Comparison of ENCODE assay signal across 20 cellular contexts in the genomic region with DNA sequence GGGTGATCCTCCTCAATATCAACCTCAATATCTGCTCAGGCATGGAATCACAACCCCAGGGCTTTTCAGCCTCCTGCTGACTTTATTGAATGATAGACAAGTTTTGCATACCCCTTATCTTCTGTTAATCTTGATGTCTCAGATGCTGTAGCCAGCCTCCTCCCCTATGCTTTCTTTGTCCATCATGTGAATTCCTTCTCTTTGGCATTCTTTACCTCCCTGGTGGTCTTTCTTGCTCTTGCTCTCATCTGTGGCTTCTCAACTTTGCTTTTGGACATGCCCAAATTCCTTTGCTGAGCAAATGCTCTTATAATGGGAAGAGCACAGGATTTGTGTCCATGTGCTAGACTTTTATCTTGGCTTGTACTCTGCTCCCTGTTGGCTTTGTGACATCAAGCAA.
"Had no signal": no experiment of that assay in that cellular context is flagged by ENCODE, and none has a peak within 500 bp of the region (broad histone marks: within the 10 kb centered on the region; RNA-seq: fewer than 3 reads in every experiment).

No MANE protein-coding gene starts in this region.

- H3K27ac Mint-ChIP-seq: activated naive CD4-positive, alpha-beta T cell treated with anti-CD3 and anti-CD28 coated beads, Interleukin-2, amount 50 U/mL, for 24 hours; dendritic cell treated with granulocyte-macrophage colony-stimulating factor and Interleukin-4, amounts not matched to agents 40 ng/mL and 50 ng/mL, for 4 days; memory B cell; naive thymus-derived CD8-positive, alpha-beta T cell had no signal

- H3K36me3 Mint-ChIP-seq: activated naive CD4-positive, alpha-beta T cell treated with anti-CD3 and anti-CD28 coated beads, Interleukin-2, amount 50 U/mL, for 24 hours; memory B cell; naive thymus-derived CD8-positive, alpha-beta T cell had no signal

- H3K36me3 ChIP-seq: ascending aorta, cardiac muscle cell, neutrophil, pancreas, tibial artery had no signal

- H3K27me3 Mint-ChIP-seq: activated naive CD4-positive, alpha-beta T cell treated with anti-CD3 and anti-CD28 coated beads, Interleukin-2, amount 50 U/mL, for 24 hours; dendritic cell treated with granulocyte-macrophage colony-stimulating factor and Interleukin-4, amounts not matched to agents 40 ng/mL and 50 ng/mL, for 4 days; memory B cell; naive thymus-derived CD8-positive, alpha-beta T cell had no signal

- H3K9me3 ChIP-seq: ascending aorta, neutrophil, pancreas, tibial artery had no signal

- ATAC-seq: activated T-cell treated with anti-CD3 and anti-CD28 coated beads, Interleukin-2, amount 50 U/mL, for 4 hours; left ventricle myocardium superior; naive thymus-derived CD8-positive, alpha-beta T cell; stimulated activated naive CD8-positive, alpha-beta T cell treated with anti-CD3 and anti-CD28 coated beads, Interleukin-15, Interleukin-2, amounts not matched to agents 100 U/mL and 50 U/mL, for 24 hours had no signal

- H3K4me3 ChIP-seq: ascending aorta, cardiac muscle cell, pancreas, tibial artery had no signal

- H3K27ac ChIP-seq: ascending aorta, cardiac muscle cell, neutrophil, pancreas, tibial artery had no signal

- H3K4me1 ChIP-seq: pancreas had no signal

- H3K4me3 Mint-ChIP-seq: activated naive CD4-positive, alpha-beta T cell treated with anti-CD3 and anti-CD28 coated beads, Interleukin-2, amount 50 U/mL, for 24 hours; activated T-cell treated with anti-CD3 and anti-CD28 coated beads, Interleukin-2, amount 50 U/mL, for 4 hours; dendritic cell treated with granulocyte-macrophage colony-stimulating factor and Interleukin-4, amounts not matched to agents 40 ng/mL and 50 ng/mL, for 4 days; memory B cell; naive thymus-derived CD8-positive, alpha-beta T cell had no signal

- H3K4me1 Mint-ChIP-seq: activated naive CD4-positive, alpha-beta T cell treated with anti-CD3 and anti-CD28 coated beads, Interleukin-2, amount 50 U/mL, for 24 hours; memory B cell; naive thymus-derived CD8-positive, alpha-beta T cell had no signal

- DNase-seq: activated CD4-positive, alpha-beta T cell treated with anti-CD3 and anti-CD28 coated beads, Interleukin-2, amount 50 U/mL, for 1 hour; activated CD4-positive, CD25-positive, alpha-beta regulatory T cell treated with anti-CD3 and anti-CD28 coated beads, Interleukin-2, amount 50 U/mL, for 72 hours; activated CD8-positive, alpha-beta memory T cell treated with anti-CD3 and anti-CD28 coated beads, Interleukin-2, amount 50 U/mL, for 4 hours; activated effector memory CD4-positive, alpha-beta T cell treated with Interleukin-2 at 50 U/mL for 16 hours; activated T-cell treated with anti-CD3 and anti-CD28 coated beads, Interleukin-2, amount 50 U/mL, for 4 hours; effector memory CD4-positive, alpha-beta T cell; left ventricle myocardium superior; naive thymus-derived CD8-positive, alpha-beta T cell; pancreas; stimulated activated CD4-positive, alpha-beta T cell treated with anti-CD3 and anti-CD28 coated beads, Interleukin-2, amount 100 ng/mL, for 24 hours; stimulated activated naive CD8-positive, alpha-beta T cell treated with anti-CD3 and anti-CD28 coated beads, Interleukin-15, Interleukin-2, amounts not matched to agents 100 U/mL and 50 U/mL, for 24 hours; substantia nigra; T1000; tibial artery had no signal

- H3K27me3 ChIP-seq: ascending aorta, cardiac muscle cell, neutrophil, pancreas, tibial artery had no signal
